In genomic region chr17:37643829-37644228, GRCh38 we compare ENCODE assay signal across 8 cellular contexts. TPM values are rescaled to one million over a fixed set of nuclear protein-coding genes. Genes with fewer than 3 reads are reported as not detected.
DNase-seq lines count a peak whose midpoint lies in the region; ATAC-seq lines count a peak whose summit lies in the region.

No MANE protein-coding gene starts in this region.

- no peak overlapping the region for H3K27ac ChIP-seq in SJCRH30

- H3K27me3 ChIP-seq in SJCRH30 = no peaks in the 10 kb centered on the region

- H3K36me3 ChIP-seq in SJCRH30 = peaks cover 15% of the 10 kb centered on the region; the same call in 1 of the 2 replicates

- DNase-seq in SJCRH30 (peak in 1 of 2 experiments; percentile 22), fibroblast of peridontal ligament (ENCODE audit: extremely low read depth) (peak; percentile 2), renal cortical epithelial cell (ENCODE audit: low read depth) (peak; percentile 33), KBM-7 (no peak)

- no peaks in the 10 kb centered on the region for H3K4me1 ChIP-seq in SJCRH30

- ATAC-seq in GM19467 (IDR thresholded peaks at IDR 0.05; ENCODE audit: unreplicated experiment) (peak; percentile 7), HG03139 (IDR thresholded peaks at IDR 0.05; ENCODE audit: unreplicated experiment) (no peak), GM19452 (IDR thresholded peaks at IDR 0.05; ENCODE audit: unreplicated experiment) (no peak), HG02981 (IDR thresholded peaks at IDR 0.05; ENCODE audit: unreplicated experiment) (no peak)

- no peaks in the 10 kb centered on the region for H3K9me3 ChIP-seq in SJCRH30 (replicated peaks)

- H3K4me3 ChIP-seq in SJCRH30 = peak overlapping the region; percentile 77

- in situ Hi-C loops in KBM-7 (cut with MboI; ENCODE audit: low pct_unique_long_range_greater_than_20kb, low sequenced_read_pairs) = no loop called here

RNA-seq across cellular contexts. Expression of gene DDX52, which starts 0.6 kb away (rescaled TPM):
- 29.6 and 32.1 TPM in 2 replicates for total RNA-seq in SJCRH30 (2014; rRNA removed; shearing (Covaris generic))
- total RNA-seq in renal cortical epithelial cell = 48.5 and 64.4 TPM in 2 replicates

RNA-seq across cellular contexts. Expression of gene SYNRG, which starts 34.6 kb away (rescaled TPM):
- total RNA-seq in SJCRH30 (2014; rRNA removed; shearing (Covaris generic)) = 14.8 and 16.5 TPM in 2 replicates
- total RNA-seq in renal cortical epithelial cell = 8.5 and 44.3 TPM in 2 replicates
